Comparison of ENCODE assay signal across 8 cellular contexts in the genomic region with DNA sequence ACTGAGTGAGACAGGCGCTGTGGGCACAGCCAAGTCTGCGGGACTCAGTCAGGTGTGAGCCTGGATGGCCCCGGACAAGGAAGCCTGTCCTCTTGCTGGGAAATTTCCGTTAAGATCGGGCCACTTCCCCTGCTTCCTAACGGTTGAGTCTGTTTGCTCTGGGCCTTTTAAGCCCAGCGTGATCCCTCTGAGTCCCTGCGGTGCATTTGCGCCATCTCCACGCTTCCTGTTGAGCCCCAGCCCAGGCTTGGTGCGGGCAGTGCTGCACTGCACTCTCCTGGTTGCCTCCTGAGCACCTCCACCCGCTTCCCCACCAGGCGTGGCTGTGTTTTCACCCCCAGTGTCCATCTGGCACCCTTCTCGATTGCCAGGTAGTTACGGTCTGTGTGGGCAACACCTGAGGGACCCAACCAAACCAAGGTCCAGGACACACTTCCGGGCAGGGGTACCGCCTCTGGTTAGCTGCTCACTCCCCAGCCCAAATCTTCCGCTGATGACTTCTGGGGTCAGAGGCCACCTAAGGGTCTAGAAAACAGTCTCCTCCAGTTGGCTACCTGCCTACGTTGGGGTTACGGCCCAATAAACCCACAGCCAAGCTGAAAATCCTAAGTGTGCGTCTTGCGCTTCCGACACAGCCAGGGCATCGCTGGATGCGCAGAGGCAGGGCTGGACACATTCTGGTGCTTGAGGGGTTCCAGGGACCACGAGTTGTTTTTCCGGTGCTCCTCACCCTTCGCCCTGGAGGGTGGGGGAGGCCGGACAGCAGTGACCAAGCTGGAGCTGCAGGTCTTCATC. TPM values are rescaled to one million over a fixed set of nuclear protein-coding genes. Genes with fewer than 3 reads are reported as not detected.
DNase-seq lines count a peak whose midpoint lies in the region; ATAC-seq and TF ChIP-seq lines count a peak whose summit lies in the region.

No MANE protein-coding gene starts in this region.

- POLR2A ChIA-PET in Panc1 (lab: Charles Lee), result no interaction called here

- peaks cover 36% of the 10 kb centered on the region for H3K4me1 Mint-ChIP-seq in activated naive CD4-positive, alpha-beta T cell treated with anti-CD3 and anti-CD28 coated beads for 36 hours (ENCODE audit: low read depth)

- H3K27me3 ChIP-seq in Panc1 (ENCODE audit: control insufficient read depth, insufficient read depth, low read length) (no peaks in the 10 kb centered on the region), duodenal mucosa (ENCODE audit: control insufficient read depth in 1 of 2, insufficient read depth in 2 of 2, low read length in 2 of 2) (no peaks in the 10 kb centered on the region), neutrophil (no peaks in the 10 kb centered on the region)

- CTCF ChIA-PET in activated naive CD4-positive, alpha-beta T cell treated with anti-CD3 and anti-CD28 coated beads for 36 hours (lab: Charles Lee), result interaction anchor here (0.6 to 1.0 kb wide), 3 partner anchors 31 to 159 kb away, joined by 3 to 4 read pairs (median 4); no protein-coding TSS in a partner anchor
- CTCF ChIA-PET in Panc1 (lab: Charles Lee), result interaction anchor here (0.5 to 0.8 kb wide), 3 partner anchors 33 to 245 kb away, joined by 3 to 6 read pairs (median 3); no protein-coding TSS in a partner anchor

- peak; percentile 47 for DNase-seq in activated naive CD4-positive, alpha-beta T cell treated with anti-CD3 and anti-CD28 coated beads for 36 hours
- no peak for DNase-seq in activated naive CD4-positive, alpha-beta T cell (lab: John Stamatoyannopoulos, UW)
- DNase-seq in Panc1 (ENCODE audit: low read depth, low spot score) (no peak), H4 (ENCODE audit: low spot score) (no peak), NCI-H1694 treated with DMSO at 0.1 percent for 48 hours (lab: John Stamatoyannopoulos, UW) (no peak)

- peaks cover 37% of the 10 kb centered on the region for H3K4me1 ChIP-seq in Panc1 (ENCODE audit: control insufficient read depth, insufficient read depth, low read length)
- H3K4me1 ChIP-seq in duodenal mucosa (ENCODE audit: control insufficient read depth in 1 of 2, insufficient read depth in 2 of 2, low read length in 2 of 2), result peaks cover 25 to 40% of the 10 kb centered on the region in 2 donors
- peaks cover 39 to 42% of the 10 kb centered on the region in 2 experiments for H3K4me1 ChIP-seq in neutrophil (ENCODE audit: control insufficient read depth in 1 of 2, insufficient read depth in 1 of 2, low read depth in 1 of 2, low read length in 1 of 2)

- H3K36me3 ChIP-seq in Panc1 (ENCODE audit: control insufficient read depth, insufficient read depth, low read length) (peaks cover 7% of the 10 kb centered on the region; the same call in 1 of the 2 replicates), duodenal mucosa (ENCODE audit: control insufficient read depth in 1 of 2, insufficient read depth in 2 of 2, low read length in 2 of 2) (peaks cover 8 to 30% of the 10 kb centered on the region in 2 donors), neutrophil (no peaks in the 10 kb centered on the region)

- H3K4me3 ChIP-seq in Panc1 (ENCODE audit: low read depth in 2 of 2, low read length in 2 of 2) (peak overlapping the region; percentile 78 to 82), duodenal mucosa (ENCODE audit: low read depth in 1 of 2, low read length in 2 of 2) (peak overlapping the region; percentile 43 to 58), neutrophil (ENCODE audit: low read depth in 1 of 2, low read length in 1 of 2) (peak overlapping the region; percentile 67 to 71)

- ATAC-seq in Panc1 (peak; percentile 18), GM18907 (IDR thresholded peaks at IDR 0.05; ENCODE audit: unreplicated experiment) (no peak)

- in situ Hi-C loops in Panc1 (cut with HindIII; ENCODE audit: low pct_unique_long_range_greater_than_20kb, low sequenced_read_pairs), result no loop called here

- H3K27me3 Mint-ChIP-seq in activated naive CD4-positive, alpha-beta T cell treated with anti-CD3 and anti-CD28 coated beads for 36 hours (ENCODE audit: low read depth), result no peaks in the 10 kb centered on the region

- no peak for TF ChIP-seq CTCF in Panc1 (IDR thresholded peaks at IDR 0.05)
- no peak for TF ChIP-seq CTCF in neutrophil (IDR thresholded peaks at IDR 0.05)

- H3K9me3 Mint-ChIP-seq in activated naive CD4-positive, alpha-beta T cell treated with anti-CD3 and anti-CD28 coated beads for 36 hours, result no peaks in the 10 kb centered on the region

- intact Hi-C loops in activated naive CD4-positive, alpha-beta T cell treated with anti-CD3 and anti-CD28 coated beads for 36 hours (cut with micrococcal nuclease), result loop anchor here (1.0 to 5.0 kb wide), 2 partner anchors 27 to 162 kb away; partner anchors contain the start of genes ARHGDIA and ARL16
- intact Hi-C loops in Panc1 (cut with micrococcal nuclease; ENCODE audit: unreplicated experiment), result no loop called here

- peak overlapping the region; percentile 40 to 52 for H3K9ac ChIP-seq in duodenal mucosa (ENCODE audit: low read depth in 1 of 2, low read length in 2 of 2)

- H3K27ac ChIP-seq in Panc1 (ENCODE audit: low read length), result peak overlapping the region; percentile 87
- H3K27ac ChIP-seq in duodenal mucosa (ENCODE audit: low read depth, low read length), result no peak overlapping the region
- peak overlapping the region; percentile 61 for H3K27ac ChIP-seq in neutrophil

- H3K9me3 ChIP-seq in Panc1 (ENCODE audit: control insufficient read depth, insufficient read depth, low read depth, low read length), result no peaks in the 10 kb centered on the region
- no peaks in the 10 kb centered on the region for H3K9me3 ChIP-seq in duodenal mucosa (ENCODE audit: control insufficient read depth in 1 of 2, low read length in 2 of 2)
- no peaks in the 10 kb centered on the region for H3K9me3 ChIP-seq in neutrophil

- H3K4me3 Mint-ChIP-seq in activated naive CD4-positive, alpha-beta T cell treated with anti-CD3 and anti-CD28 coated beads for 36 hours, result peak overlapping the region; percentile 73

- BruUV-seq in Panc1 (replicated peaks; lab: Mats Ljungman, UMichigan), result no TSS peak

- H3K36me3 Mint-ChIP-seq in activated naive CD4-positive, alpha-beta T cell treated with anti-CD3 and anti-CD28 coated beads for 36 hours (ENCODE audit: low read depth), result peaks cover 21% of the 10 kb centered on the region

- peak overlapping the region; percentile 71 for H3K27ac Mint-ChIP-seq in activated naive CD4-positive, alpha-beta T cell treated with anti-CD3 and anti-CD28 coated beads for 36 hours

RNA-seq across cellular contexts. Expression of gene SLC25A10, which starts 1.4 kb away (rescaled TPM):
- 10 to 100 TPM; 16.9 to 18.0 TPM for total RNA-seq in activated naive CD4-positive, alpha-beta T cell treated with anti-CD3 and anti-CD28 coated beads for 36 hours
- 81.2 TPM for total RNA-seq in Panc1 (2021; ENCODE audit: unreplicated experiment)
- 87.0 TPM for polyA plus RNA-seq in Panc1 (2012; ENCODE audit: insufficient read length)
- 51.6 and 77.0 TPM in 2 replicates for total RNA-seq in H4 (2014; rRNA removed; shearing (Covaris generic))

RNA-seq across cellular contexts. Expression of gene MRPL12, which starts 7.5 kb away (rescaled TPM):
- 100 to 1,000 TPM in 1 of 2 experiments, 10 to 100 TPM in 1; 97.7 to 102 TPM for total RNA-seq in activated naive CD4-positive, alpha-beta T cell treated with anti-CD3 and anti-CD28 coated beads for 36 hours
- 157 TPM for total RNA-seq in Panc1 (2021; ENCODE audit: unreplicated experiment)
- 199 TPM for polyA plus RNA-seq in Panc1 (2012; ENCODE audit: insufficient read length)
- 16.9 and 21.9 TPM in 2 replicates for total RNA-seq in H4 (2014; rRNA removed; shearing (Covaris generic))

RNA-seq across cellular contexts. Expression of gene HGS, which starts 26.9 kb away (rescaled TPM):
- total RNA-seq in activated naive CD4-positive, alpha-beta T cell treated with anti-CD3 and anti-CD28 coated beads for 36 hours, result 100 to 1,000 TPM in 1 of 2 experiments, 10 to 100 TPM in 1; 87.1 to 109 TPM
- 240 TPM for total RNA-seq in Panc1 (2021; ENCODE audit: unreplicated experiment)
- polyA plus RNA-seq in Panc1 (2012; ENCODE audit: insufficient read length), result 264 TPM
- total RNA-seq in H4 (2014; rRNA removed; shearing (Covaris generic)), result 26.6 and 38.3 TPM in 2 replicates

RNA-seq across cellular contexts. Expression of gene ARL16, which starts 27.1 kb away (rescaled TPM):
- total RNA-seq in activated naive CD4-positive, alpha-beta T cell treated with anti-CD3 and anti-CD28 coated beads for 36 hours, result 10 to 100 TPM; 13.8 to 14.1 TPM
- total RNA-seq in Panc1 (2021; ENCODE audit: unreplicated experiment), result 52.7 TPM
- 48.7 TPM for polyA plus RNA-seq in Panc1 (2012; ENCODE audit: insufficient read length)
- total RNA-seq in H4 (2014; rRNA removed; shearing (Covaris generic)), result 31.1 and 47.5 TPM in 2 replicates

RNA-seq across cellular contexts. Expression of gene CCDC137, which starts 44.2 kb away (rescaled TPM):
- 10 to 100 TPM; 30.8 to 32.3 TPM for total RNA-seq in activated naive CD4-positive, alpha-beta T cell treated with anti-CD3 and anti-CD28 coated beads for 36 hours
- 74.6 TPM for total RNA-seq in Panc1 (2021; ENCODE audit: unreplicated experiment)
- polyA plus RNA-seq in Panc1 (2012; ENCODE audit: insufficient read length), result 88.5 TPM
- 10.7 and 16.7 TPM in 2 replicates for total RNA-seq in H4 (2014; rRNA removed; shearing (Covaris generic))
